12 cellular contexts compared by ENCODE assay signal in genomic region chr1:182624582-182624981, GRCh38. TPM values are rescaled to one million over a fixed set of nuclear protein-coding genes. Genes with fewer than 3 reads are reported as not detected.
DNase-seq lines count a peak whose midpoint lies in the region; ATAC-seq and TF ChIP-seq lines count a peak whose summit lies in the region.
"Had no signal": no experiment of that assay in that cellular context is flagged by ENCODE, and none has a peak within 500 bp of the region (broad histone marks: within the 10 kb centered on the region; RNA-seq: fewer than 3 reads in every experiment).

No MANE protein-coding gene starts in this region.

- H3K4me3 ChIP-seq in Caco-2 (ENCODE audit: low read depth, low read length): no peak overlapping the region

- no peak for TF ChIP-seq CTCF in Caco-2 (IDR thresholded peaks at IDR 0.05; ENCODE audit: insufficient read depth in 1 of 2, low read depth in 1 of 2, low read length in 1 of 2, severe bottlenecking in 1 of 2, unreplicated experiment in 1 of 2)

- CTCF ChIA-PET in Caco-2 (lab: Charles Lee): interaction anchor here (0.8 kb wide), 1 partner anchor 161 kb away, joined by 4 read pairs; no protein-coding TSS in a partner anchor

- H3K27me3 ChIP-seq in Caco-2 (replicated peaks; ENCODE audit: control insufficient read depth, insufficient read depth, low read length): no peaks in the 10 kb centered on the region; the same call in 1 of the 2 replicates

- no TSS peak for BruUV-seq in Caco-2 (replicated peaks; lab: Mats Ljungman, UMichigan)

- intact Hi-C loops in Caco-2 (cut with micrococcal nuclease; ENCODE audit: unreplicated experiment): no loop called here

- in situ Hi-C loops in KBM-7 (cut with MboI; ENCODE audit: low pct_unique_long_range_greater_than_20kb, low sequenced_read_pairs): no loop called here

- DNase-seq in activated naive CD4-positive, alpha-beta T cell treated with anti-CD3 and anti-CD28 coated beads, Interleukin-2, amount 50 U/mL, for 16 hours: no peak
- DNase-seq in KBM-7: peak; percentile 43
- DNase-seq in SKM-1 (lab: John Stamatoyannopoulos, UW; ENCODE audit: unreplicated experiment): peak; percentile 70
- DNase-seq in stimulated activated naive B cell treated with anti-CD40 and anti-IgM and Interleukin-4, amounts not matched to agents 10 μg/mL and 1 μg/mL and 100 μg/mL, for 72 hours: no peak
- no peak for DNase-seq in Caco-2
- DNase-seq: activated gamma-delta T cell, head of caudate nucleus, NCI-H1436 had no signal

- H3K4me1 ChIP-seq in Caco-2: no peaks in the 10 kb centered on the region

- H3K9me3 Mint-ChIP-seq in activated naive CD4-positive, alpha-beta T cell treated with anti-CD3 and anti-CD28 coated beads, Interleukin-2, amount 50 U/mL, for 24 hours: no peaks in the 10 kb centered on the region
- H3K9me3 Mint-ChIP-seq in stimulated activated naive B cell treated with anti-CD40 and anti-IgM and Interleukin-4, amounts not matched to agents 10 μg/mL and 1 μg/mL and 100 μg/mL, for 72 hours: peaks cover 7% of the 10 kb centered on the region in 2 donors
- H3K9me3 Mint-ChIP-seq in Caco-2 (ENCODE audit: unreplicated experiment): peaks cover 12% of the 10 kb centered on the region

- H3K4me3 Mint-ChIP-seq in activated naive CD4-positive, alpha-beta T cell treated with anti-CD3 and anti-CD28 coated beads, Interleukin-2, amount 50 U/mL, for 24 hours: peak overlapping the region; percentile 43
- H3K4me3 Mint-ChIP-seq in stimulated activated naive B cell treated with anti-CD40 and anti-IgM and Interleukin-4, amounts not matched to agents 10 μg/mL and 1 μg/mL and 100 μg/mL, for 72 hours: no peak overlapping the region
- H3K4me3 Mint-ChIP-seq in Caco-2 (ENCODE audit: unreplicated experiment): no peak overlapping the region

- peak overlapping the region; percentile 85 for H3K27ac Mint-ChIP-seq in activated naive CD4-positive, alpha-beta T cell treated with anti-CD3 and anti-CD28 coated beads, Interleukin-2, amount 50 U/mL, for 24 hours
- no peak overlapping the region for H3K27ac Mint-ChIP-seq in stimulated activated naive B cell treated with anti-CD40 and anti-IgM and Interleukin-4, amounts not matched to agents 10 μg/mL and 1 μg/mL and 100 μg/mL, for 72 hours
- no peak overlapping the region for H3K27ac Mint-ChIP-seq in Caco-2 (ENCODE audit: unreplicated experiment)

- H3K4me1 Mint-ChIP-seq in activated naive CD4-positive, alpha-beta T cell treated with anti-CD3 and anti-CD28 coated beads, Interleukin-2, amount 50 U/mL, for 24 hours: peaks cover 73% of the 10 kb centered on the region
- peaks cover 28 to 47% of the 10 kb centered on the region in 2 donors for H3K4me1 Mint-ChIP-seq in stimulated activated naive B cell treated with anti-CD40 and anti-IgM and Interleukin-4, amounts not matched to agents 10 μg/mL and 1 μg/mL and 100 μg/mL, for 72 hours
- peaks cover 7% of the 10 kb centered on the region for H3K4me1 Mint-ChIP-seq in Caco-2 (ENCODE audit: low read depth, unreplicated experiment)

- POLR2A ChIA-PET in Caco-2 (lab: Charles Lee): no interaction called here

- peak; percentile 43 for ATAC-seq in stimulated activated naive B cell treated with anti-CD40 and anti-IgM and Interleukin-4, amounts not matched to agents 10 μg/mL and 1 μg/mL and 100 μg/mL, for 72 hours (replicated peaks)
- ATAC-seq in HG02840 (IDR thresholded peaks at IDR 0.05; ENCODE audit: low FRiP score, unreplicated experiment): no peak
- ATAC-seq: sciatic nerve had no signal

- no peaks in the 10 kb centered on the region for H3K27me3 Mint-ChIP-seq in activated naive CD4-positive, alpha-beta T cell treated with anti-CD3 and anti-CD28 coated beads, Interleukin-2, amount 50 U/mL, for 24 hours
- peaks cover 4 to 6% of the 10 kb centered on the region in 2 donors for H3K27me3 Mint-ChIP-seq in stimulated activated naive B cell treated with anti-CD40 and anti-IgM and Interleukin-4, amounts not matched to agents 10 μg/mL and 1 μg/mL and 100 μg/mL, for 72 hours
- H3K27me3 Mint-ChIP-seq in Caco-2 (ENCODE audit: insufficient read depth, unreplicated experiment): peaks cover 3% of the 10 kb centered on the region

- no peaks in the 10 kb centered on the region for H3K36me3 ChIP-seq in Caco-2 (ENCODE audit: control insufficient read depth, insufficient read depth, low read length)

- H3K9me3 ChIP-seq in Caco-2: no peaks in the 10 kb centered on the region

- H3K36me3 Mint-ChIP-seq in activated naive CD4-positive, alpha-beta T cell treated with anti-CD3 and anti-CD28 coated beads, Interleukin-2, amount 50 U/mL, for 24 hours: peaks cover 3% of the 10 kb centered on the region
- peaks cover 4 to 9% of the 10 kb centered on the region in 2 donors for H3K36me3 Mint-ChIP-seq in stimulated activated naive B cell treated with anti-CD40 and anti-IgM and Interleukin-4, amounts not matched to agents 10 μg/mL and 1 μg/mL and 100 μg/mL, for 72 hours
- H3K36me3 Mint-ChIP-seq in Caco-2 (ENCODE audit: insufficient read depth, unreplicated experiment): no peaks in the 10 kb centered on the region

RNA-seq across cellular contexts. Expression of gene RGS16, which starts 20.4 kb away (rescaled TPM):
- 0.77 and 1.2 TPM in 2 replicates for total RNA-seq in Caco-2 (2022)

RNA-seq across cellular contexts. Expression of gene RNASEL, which starts 35.5 kb away (rescaled TPM):
- 2.7 and 2.9 TPM in 2 replicates for total RNA-seq in Caco-2 (2022)

RNA-seq across cellular contexts. Expression of gene RGS8, which starts 59.8 kb away (rescaled TPM):
- not detected in 2 replicates for total RNA-seq in Caco-2 (2022)
- total RNA-seq: ureter had no signal

Comparison
In these comparisons a context has a peak if more than half of its experiments do, and no peak if none do; other contexts are left out.
1. DNase-seq: peak in KBM-7 (single experiment) and SKM-1 (single experiment); none in activated naive CD4-positive, alpha-beta T cell treated with anti-CD3 and anti-CD28 coated beads, Interleukin-2, amount 50 U/mL, for 16 hours (single experiment), stimulated activated naive B cell treated with anti-CD40 and anti-IgM and Interleukin-4, amounts not matched to agents 10 μg/mL and 1 μg/mL and 100 μg/mL, for 72 hours (single experiment) and Caco-2 (0 of 2).